ENCODE assay signal across 8 cellular contexts in the genomic region with DNA sequence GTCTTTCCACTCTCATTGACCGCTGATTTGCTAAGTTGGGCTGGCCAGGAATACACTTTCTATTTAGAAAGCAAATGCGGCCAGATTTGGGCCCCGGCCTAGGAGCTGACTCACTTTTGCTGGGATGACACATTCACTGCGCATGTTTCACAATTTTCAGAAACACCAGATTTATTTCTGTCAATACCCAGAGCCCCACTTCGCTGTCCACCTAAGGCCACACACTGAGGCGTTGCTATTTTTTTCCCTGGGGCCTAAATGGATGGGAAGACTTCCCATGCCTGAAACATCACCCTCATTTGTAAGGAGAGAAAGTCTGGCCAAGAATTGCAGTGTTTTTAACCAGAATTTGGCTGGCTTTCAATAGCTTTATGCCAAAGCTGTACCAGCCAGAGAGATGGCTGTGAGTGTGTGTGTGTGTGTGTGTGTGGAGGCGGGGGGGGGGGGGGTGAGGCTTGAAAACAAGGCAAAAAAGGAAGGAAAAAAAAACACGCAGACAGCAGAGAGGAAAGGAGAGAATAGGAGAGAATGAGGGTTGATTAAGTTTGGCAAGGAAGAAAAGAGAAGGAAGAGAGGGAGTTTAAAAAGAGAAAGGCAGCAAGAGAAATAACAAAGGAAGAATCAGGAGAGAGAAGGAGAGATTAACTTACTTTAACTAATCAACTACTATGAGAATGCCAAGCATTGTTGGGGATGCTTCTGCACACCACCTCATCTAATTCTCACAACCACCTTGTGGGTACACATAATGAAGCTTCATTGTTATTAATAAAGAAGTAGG.
DNase-seq lines count a peak whose midpoint lies in the region; ATAC-seq and TF ChIP-seq lines count a peak whose summit lies in the region.

No MANE protein-coding gene starts in this region.

- no peaks in the 10 kb centered on the region for H3K27me3 ChIP-seq in adipocyte (replicated peaks; ENCODE audit: control insufficient read depth, insufficient read depth, low read length)
- no peaks in the 10 kb centered on the region for H3K27me3 ChIP-seq in heart right ventricle

- H3K9me3 Mint-ChIP-seq in activated CD8-positive, alpha-beta T cell treated with anti-CD3 and anti-CD28 coated beads, Interleukin-2, amount 10 ng/mL, durations not matched to agents 7 days and 5 days (ENCODE audit: insufficient read depth), result no peaks in the 10 kb centered on the region
- H3K9me3 Mint-ChIP-seq in stimulated activated effector memory CD8-positive, alpha-beta T cell treated with anti-CD3 and anti-CD28 coated beads, Interleukin-12 subunit alpha, Interleukin-12 subunit beta, amount 100 ng/mL, for 72 hours, result peaks cover 4% of the 10 kb centered on the region
- peaks cover 0 to 5% of the 10 kb centered on the region in 2 donors for H3K9me3 Mint-ChIP-seq in effector memory CD8-positive, alpha-beta T cell

- peak overlapping the region; percentile 56 to 84 (median 76) for H3K27ac ChIP-seq in heart right ventricle
- H3K27ac ChIP-seq in skin epidermis, result peak overlapping the region in 19 of 21 experiments; percentile 18 to 84 (median 68)

- WGBS in heart right ventricle, 2 donors, result 30 to 39% methylated on average over 7 to 8 of the region's 8 CpGs

- POLR2A ChIA-PET in activated CD8-positive, alpha-beta T cell treated with anti-CD3 and anti-CD28 coated beads, Interleukin-2, amount 10 ng/mL, durations not matched to agents 7 days and 5 days (lab: Charles Lee), result no interaction called here

- H3K4me1 ChIP-seq in adipocyte (ENCODE audit: control insufficient read depth, insufficient read depth, low read length) (peaks cover 41% of the 10 kb centered on the region), heart right ventricle (peaks cover 7 to 61% (median 30%) of the 10 kb centered on the region in 9 donors)

- no peak for TF ChIP-seq CTCF in heart right ventricle (IDR thresholded peaks at IDR 0.05)

- H3K36me3 ChIP-seq in adipocyte (ENCODE audit: control insufficient read depth, insufficient read depth, low read length, severe bottlenecking) (no peaks in the 10 kb centered on the region), heart right ventricle (no peaks in the 10 kb centered on the region)

- H3K4me3 ChIP-seq in adipocyte (ENCODE audit: low read length) (peak overlapping the region; percentile 15), heart right ventricle (no peak overlapping the region), skin epidermis (no peak overlapping the region)

- H3K36me3 Mint-ChIP-seq in activated CD8-positive, alpha-beta T cell treated with anti-CD3 and anti-CD28 coated beads, Interleukin-2, amount 10 ng/mL, durations not matched to agents 7 days and 5 days (ENCODE audit: low read depth), result no peaks in the 10 kb centered on the region
- no peaks in the 10 kb centered on the region for H3K36me3 Mint-ChIP-seq in stimulated activated effector memory CD8-positive, alpha-beta T cell treated with anti-CD3 and anti-CD28 coated beads, Interleukin-12 subunit alpha, Interleukin-12 subunit beta, amount 100 ng/mL, for 72 hours
- H3K36me3 Mint-ChIP-seq in effector memory CD8-positive, alpha-beta T cell (ENCODE audit: insufficient read depth), result no peaks in the 10 kb centered on the region

- CTCF ChIA-PET in activated CD8-positive, alpha-beta T cell treated with anti-CD3 and anti-CD28 coated beads, Interleukin-2, amount 10 ng/mL, durations not matched to agents 7 days and 5 days (lab: Charles Lee), result no interaction called here

- no peaks in the 10 kb centered on the region for H3K27me3 Mint-ChIP-seq in activated CD8-positive, alpha-beta T cell treated with anti-CD3 and anti-CD28 coated beads, Interleukin-2, amount 10 ng/mL, durations not matched to agents 7 days and 5 days (ENCODE audit: low read depth)
- no peaks in the 10 kb centered on the region for H3K27me3 Mint-ChIP-seq in effector memory CD8-positive, alpha-beta T cell

- no peak overlapping the region for H3K27ac Mint-ChIP-seq in activated CD8-positive, alpha-beta T cell treated with anti-CD3 and anti-CD28 coated beads, Interleukin-2, amount 10 ng/mL, durations not matched to agents 7 days and 5 days
- no peak overlapping the region for H3K27ac Mint-ChIP-seq in stimulated activated effector memory CD8-positive, alpha-beta T cell treated with anti-CD3 and anti-CD28 coated beads, Interleukin-12 subunit alpha, Interleukin-12 subunit beta, amount 100 ng/mL, for 72 hours
- H3K27ac Mint-ChIP-seq in effector memory CD8-positive, alpha-beta T cell, result no peak overlapping the region

- H3K9me3 ChIP-seq in adipocyte (ENCODE audit: control insufficient read depth, low read length), result no peaks in the 10 kb centered on the region
- H3K9me3 ChIP-seq in heart right ventricle, result no peaks in the 10 kb centered on the region

- peak; percentile 79 to 91 (median 87) for ATAC-seq in heart right ventricle
- no peak for ATAC-seq in activated CD8-positive, alpha-beta T cell treated with anti-CD3 and anti-CD28 coated beads, Interleukin-2, amount 10 ng/mL, durations not matched to agents 7 days and 5 days
- no peak for ATAC-seq in stimulated activated effector memory CD8-positive, alpha-beta T cell treated with anti-CD3 and anti-CD28 coated beads, Interleukin-12 subunit alpha, Interleukin-12 subunit beta, amount 100 ng/mL, for 72 hours
- ATAC-seq in effector memory CD8-positive, alpha-beta T cell (replicated peaks), result no peak

- no peaks in the 10 kb centered on the region for H3K4me1 Mint-ChIP-seq in activated CD8-positive, alpha-beta T cell treated with anti-CD3 and anti-CD28 coated beads, Interleukin-2, amount 10 ng/mL, durations not matched to agents 7 days and 5 days (ENCODE audit: low read depth)
- H3K4me1 Mint-ChIP-seq in stimulated activated effector memory CD8-positive, alpha-beta T cell treated with anti-CD3 and anti-CD28 coated beads, Interleukin-12 subunit alpha, Interleukin-12 subunit beta, amount 100 ng/mL, for 72 hours, result no peaks in the 10 kb centered on the region
- H3K4me1 Mint-ChIP-seq in effector memory CD8-positive, alpha-beta T cell (ENCODE audit: low read depth in 2 of 2), result no peaks in the 10 kb centered on the region

- intact Hi-C loops in heart right ventricle (cut with DNase I), result loop anchor here in 3 of 10 donors (5.0 kb wide), 2 partner anchors 114 to 264 kb away; partner anchors contain the start of gene KLF4 (in 1 of the 3)

- DNase-seq in HK-2 (ENCODE audit: unreplicated experiment) (peak; percentile 65), adipocyte (ENCODE audit: low read depth) (peak; percentile 98), heart right ventricle (peak; percentile 74 to 84)
- DNase-seq in activated CD8-positive, alpha-beta T cell treated with anti-CD3 and anti-CD28 coated beads, Interleukin-2, amount 10 ng/mL, durations not matched to agents 7 days and 5 days, result no peak
- no peak for DNase-seq in activated CD4-positive, alpha-beta T cell treated with anti-CD3 and anti-CD28 coated beads, Interleukin-2, amount 50 U/mL, for 48 hours
- no peak for DNase-seq in stimulated activated effector memory CD8-positive, alpha-beta T cell treated with anti-CD3 and anti-CD28 coated beads, Interleukin-12 subunit alpha, Interleukin-12 subunit beta, amount 100 ng/mL, for 72 hours (ENCODE audit: low spot score in 2 of 2)
- DNase-seq in effector memory CD8-positive, alpha-beta T cell, result no peak

- no peak overlapping the region for H3K4me3 Mint-ChIP-seq in activated CD8-positive, alpha-beta T cell treated with anti-CD3 and anti-CD28 coated beads, Interleukin-2, amount 10 ng/mL, durations not matched to agents 7 days and 5 days
- H3K4me3 Mint-ChIP-seq in stimulated activated effector memory CD8-positive, alpha-beta T cell treated with anti-CD3 and anti-CD28 coated beads, Interleukin-12 subunit alpha, Interleukin-12 subunit beta, amount 100 ng/mL, for 72 hours, result no peak overlapping the region
- H3K4me3 Mint-ChIP-seq in effector memory CD8-positive, alpha-beta T cell, result no peak overlapping the region

- H3K9ac ChIP-seq in adipocyte (ENCODE audit: low read length), result peak overlapping the region; percentile 80

Comparison
In these comparisons a context has a peak if more than half of its experiments do, and no peak if none do; other contexts are left out.
1. DNase-seq: peak in HK-2 (single experiment), adipocyte (single experiment) and heart right ventricle (2 of 2); none in activated CD8-positive, alpha-beta T cell treated with anti-CD3 and anti-CD28 coated beads, Interleukin-2, amount 10 ng/mL, durations not matched to agents 7 days and 5 days (single experiment), activated CD4-positive, alpha-beta T cell treated with anti-CD3 and anti-CD28 coated beads, Interleukin-2, amount 50 U/mL, for 48 hours (0 of 2), stimulated activated effector memory CD8-positive, alpha-beta T cell treated with anti-CD3 and anti-CD28 coated beads, Interleukin-12 subunit alpha, Interleukin-12 subunit beta, amount 100 ng/mL, for 72 hours (0 of 2) and effector memory CD8-positive, alpha-beta T cell (0 of 3).
2. ATAC-seq: peak in heart right ventricle (8 of 8); none in activated CD8-positive, alpha-beta T cell treated with anti-CD3 and anti-CD28 coated beads, Interleukin-2, amount 10 ng/mL, durations not matched to agents 7 days and 5 days (single experiment), stimulated activated effector memory CD8-positive, alpha-beta T cell treated with anti-CD3 and anti-CD28 coated beads, Interleukin-12 subunit alpha, Interleukin-12 subunit beta, amount 100 ng/mL, for 72 hours (single experiment) and effector memory CD8-positive, alpha-beta T cell (single experiment).